8 cellular contexts compared by ENCODE assay signal in genomic region chr16:75555707-75556512, GRCh38. TPM values are rescaled to one million over a fixed set of nuclear protein-coding genes. Genes with fewer than 3 reads are reported as not detected.
A peak's percentile ranks its signal among the peaks of the same experiment; 100 is the strongest.
DNase-seq lines count a peak whose midpoint lies in the region; ATAC-seq, FAIRE-seq and TF ChIP-seq lines count a peak whose summit lies in the region.

TMEM231 (minus strand) TSS chr16:75556252; CDS start chr16:75556209, 43 bp downstream.

- TF ChIP-seq POLR2A in gastrocnemius medialis (IDR thresholded peaks at IDR 0.05): peak; percentile 39 to 52

- in situ Hi-C loops in gastrocnemius medialis (cut with MboI; ENCODE audit: low sequenced_read_pairs in 4 of 4): no loop called here

- peaks cover 8 to 14% of the 10 kb centered on the region in 2 donors for H3K4me1 ChIP-seq in gastrocnemius medialis

- H3K4me3 Mint-ChIP-seq in brain: peak within 1 kb of the TSS; percentile 99 to 100 (median 99)

- H3K27ac ChIP-seq in gastrocnemius medialis: peak within 1 kb of the TSS; percentile 76 to 87 (median 82)

- no peaks in the 10 kb centered on the region for H3K9me3 ChIP-seq in gastrocnemius medialis

- peak within 1 kb of the TSS; percentile 76 for H3K4me3 ChIP-seq in iPS-11a (ENCODE audit: low read depth, low read length)
- peak within 1 kb of the TSS; percentile 76 to 84 (median 82) for H3K4me3 ChIP-seq in gastrocnemius medialis

- FAIRE-seq in TTC549 (lab: Jason Lieb, UNC): peak; percentile 81

- peaks cover 8% of the 10 kb centered on the region for H3K27me3 Mint-ChIP-seq in brain

- no peaks in the 10 kb centered on the region for H3K36me3 Mint-ChIP-seq in brain

- peak; percentile 79 for DNase-seq in NK-92 (lab: John Stamatoyannopoulos, UW; ENCODE audit: unreplicated experiment)
- DNase-seq in NK-92 treated with Interleukin-12 subunit alpha and Interleukin-12 subunit beta, amount 100 ng/mL, for 24 hours (lab: John Stamatoyannopoulos, UW): no peak
- DNase-seq in NCI-H2081 treated with DMSO at 0.1 percent for 48 hours (lab: John Stamatoyannopoulos, UW): peak; percentile 27
- DNase-seq in gastrocnemius medialis: peak; percentile 95

- peak within 1 kb of the TSS; percentile 95 to 100 (median 98) for H3K27ac Mint-ChIP-seq in brain

- H3K27me3 ChIP-seq in gastrocnemius medialis: no peaks in the 10 kb centered on the region

- intact Hi-C loops in gastrocnemius medialis (cut with DNase I; ENCODE audit: low total_unique reads): loop anchor here (2.0 to 10.0 kb wide), 3 partner anchors 39 to 411 kb away; partner anchors contain the start of genes ADAT1 and ZFP1

- no peaks in the 10 kb centered on the region for H3K9me3 Mint-ChIP-seq in brain

- no peaks in the 10 kb centered on the region for H3K36me3 ChIP-seq in gastrocnemius medialis

- ATAC-seq in HG02970 (IDR thresholded peaks at IDR 0.05; ENCODE audit: low FRiP score, unreplicated experiment) (peak; percentile 97), gastrocnemius medialis (peak; percentile 93)

- TF ChIP-seq CTCF in brain (conservative IDR thresholded peaks at IDR 0.05) (no peak), gastrocnemius medialis (IDR thresholded peaks at IDR 0.05 in 4 of 5, conservative IDR thresholded peaks at IDR 0.05 in 1 of 5) (no peak)

- H3K4me1 Mint-ChIP-seq in brain: peaks cover 49% of the 10 kb centered on the region

RNA-seq across cellular contexts. Expression of gene TMEM231, which starts in this region (rescaled TPM):
- 14.4 TPM for polyA plus RNA-seq in brain (ENCODE audit: insufficient read depth, low read depth, low replicate concordance)
- total RNA-seq in gastrocnemius medialis: 1 to 10 TPM in 3 of 4 donors, under 1 TPM in 1; 0.76 to 2.3 (median 1.7) TPM
